In genomic region chr2:200929334-200930249, GRCh38 we compare ENCODE assay signal across 1 cellular context.
TF ChIP-seq lines count a peak whose summit lies in the region.

No MANE protein-coding gene starts in this region.

TF ChIP-seq in WTC11, 78 proteins besides CTCF, POLR2A, EP300 and RAD21 (continued from another document):
- TF ChIP-seq AFF4 (CRISPR knock-in tag; IDR thresholded peaks at IDR 0.05; ENCODE audit: borderline replicate concordance) (no peak), ZNF263 (CRISPR knock-in tag; IDR thresholded peaks at IDR 0.05; ENCODE audit: low read depth) (no peak), USF2 (CRISPR knock-in tag; IDR thresholded peaks at IDR 0.05) (no peak), RELA (CRISPR knock-in tag; IDR thresholded peaks at IDR 0.05; ENCODE audit: borderline replicate concordance) (no peak)
